In genomic region chrX:136874114-136874513, GRCh38 we compare ENCODE assay signal across 8 cellular contexts. TPM values are rescaled to one million over a fixed set of nuclear protein-coding genes. Genes with fewer than 3 reads are reported as not detected.
DNase-seq lines count a peak whose midpoint lies in the region; ATAC-seq and TF ChIP-seq lines count a peak whose summit lies in the region.
"Not testable (repeated sequence)": the region's sequence is repeated elsewhere in the genome, so short reads cannot be mapped to it uniquely, and the experiment has no call there.

No MANE protein-coding gene starts in this region.

- H2AK5ac ChIP-seq in H9 (ENCODE audit: insufficient read length, low read length): not testable (repeated sequence)

- H3K4ac ChIP-seq in H9 (ENCODE audit: low read depth, low read length): not testable (repeated sequence)

- H3T11ph ChIP-seq in H9 (ENCODE audit: low read length): not testable (repeated sequence)

- POLR2A ChIA-PET in CD4-positive, alpha-beta T cell (lab: Charles Lee); T-cell (lab: Charles Lee); activated CD4-positive, alpha-beta memory T cell treated with anti-CD3 and anti-CD28 coated beads for 36 hours (lab: Charles Lee); activated naive CD8-positive, alpha-beta T cell treated with anti-CD3 and anti-CD28 coated beads, Interleukin-2, amount 10 ng/mL, durations not matched to agents 7 days and 5 days (lab: Charles Lee): not testable (repeated sequence)

- H3K9me3 Mint-ChIP-seq in CD4-positive, alpha-beta T cell; T-cell; activated CD4-positive, alpha-beta memory T cell treated with anti-CD3 and anti-CD28 coated beads for 36 hours; activated T-helper 17 cell treated with anti-CD3 and anti-CD28 coated beads, Interleukin-2, amount 50 U/mL, for 72 hours; activated naive CD8-positive, alpha-beta T cell treated with anti-CD3 and anti-CD28 coated beads, Interleukin-2, amount 10 ng/mL, durations not matched to agents 7 days and 5 days; neural crest cell: not testable (repeated sequence)
- H3K9me3 Mint-ChIP-seq in H9 (peaks cover 52 to 59% of the 10 kb centered on the region in 2 experiments), endodermal cell (peaks cover 53% of the 10 kb centered on the region)

- not testable (repeated sequence) for H3K23ac ChIP-seq in H9 (ENCODE audit: insufficient read length, low read depth, low read length)

- not testable (repeated sequence) for H3K27me3 ChIP-seq in CD4-positive, alpha-beta T cell (ENCODE audit: control insufficient read depth, insufficient read depth, low read length); H9 (ENCODE audit: insufficient read depth, low read length); endodermal cell (ENCODE audit: control insufficient read depth, insufficient read depth, low read length, poor library complexity, severe bottlenecking)

- H3K9me3 ChIP-seq in CD4-positive, alpha-beta T cell (ENCODE audit: control insufficient read depth, low read length); H9 (ENCODE audit: control insufficient read depth, low read depth, low read length); endodermal cell (ENCODE audit: control insufficient read depth, low read length): not testable (repeated sequence)

- H3K27ac ChIP-seq in CD4-positive, alpha-beta T cell (ENCODE audit: low read depth, low read length); H9 (ENCODE audit: insufficient read length, low read depth, low read length); endodermal cell (ENCODE audit: low read depth, low read length): not testable (repeated sequence)

- H4K20me1 ChIP-seq in H9 (ENCODE audit: control insufficient read depth, insufficient read depth, insufficient read length): not testable (repeated sequence)

- not testable (repeated sequence) for H3K79me1 ChIP-seq in H9 (ENCODE audit: insufficient read depth, low read depth, low read length, poor library complexity, severe bottlenecking)

- not testable (repeated sequence) for H3K4me3 Mint-ChIP-seq in CD4-positive, alpha-beta T cell; H9; T-cell; activated CD4-positive, alpha-beta memory T cell treated with anti-CD3 and anti-CD28 coated beads for 36 hours; activated naive CD8-positive, alpha-beta T cell treated with anti-CD3 and anti-CD28 coated beads, Interleukin-2, amount 10 ng/mL, durations not matched to agents 7 days and 5 days; endodermal cell
- peak overlapping the region; percentile 13 for H3K4me3 Mint-ChIP-seq in activated T-helper 17 cell treated with anti-CD3 and anti-CD28 coated beads, Interleukin-2, amount 50 U/mL, for 72 hours
- H3K4me3 Mint-ChIP-seq in neural crest cell: peak overlapping the region; percentile 21

- ATAC-seq in CD4-positive, alpha-beta T cell (ENCODE audit: poor library complexity); T-cell (replicated peaks in 1 of 4); activated T-helper 17 cell treated with anti-CD3 and anti-CD28 coated beads, Interleukin-2, amount 50 U/mL, for 72 hours (replicated peaks); activated naive CD8-positive, alpha-beta T cell treated with anti-CD3 and anti-CD28 coated beads, Interleukin-2, amount 10 ng/mL, durations not matched to agents 7 days and 5 days (ENCODE audit: low read depth): not testable (repeated sequence)

- TF ChIP-seq CTCF in CD4-positive, alpha-beta T cell (IDR thresholded peaks at IDR 0.05); H9 (conservative IDR thresholded peaks at IDR 0.05); endodermal cell (conservative IDR thresholded peaks at IDR 0.05); neural crest cell (conservative IDR thresholded peaks at IDR 0.05): not testable (repeated sequence)

- not testable (repeated sequence) for H2BK20ac ChIP-seq in H9 (ENCODE audit: low read depth, low read length, poor library complexity, severe bottlenecking)

- H4K91ac ChIP-seq in H9 (ENCODE audit: insufficient read length, low read depth, low read length): not testable (repeated sequence)

- intact Hi-C loops in CD4-positive, alpha-beta T cell (cut with DNase I, micrococcal nuclease): loop anchor here in 1 of 2 experiments (10.0 kb wide), 1 partner anchor 109 kb away; no protein-coding TSS in a partner anchor
- intact Hi-C loops in activated CD4-positive, alpha-beta memory T cell treated with anti-CD3 and anti-CD28 coated beads for 36 hours (cut with micrococcal nuclease): not testable (repeated sequence)

- H3K36me3 Mint-ChIP-seq in CD4-positive, alpha-beta T cell (ENCODE audit: low read depth): peaks cover 92% of the 10 kb centered on the region
- peaks cover 62 to 87% (median 87%) of the 10 kb centered on the region in 3 experiments for H3K36me3 Mint-ChIP-seq in H9 (ENCODE audit: insufficient read depth in 1 of 3, low read depth in 3 of 3)
- peaks cover 34% of the 10 kb centered on the region for H3K36me3 Mint-ChIP-seq in T-cell
- H3K36me3 Mint-ChIP-seq in activated CD4-positive, alpha-beta memory T cell treated with anti-CD3 and anti-CD28 coated beads for 36 hours: peaks cover 72% of the 10 kb centered on the region
- H3K36me3 Mint-ChIP-seq in activated T-helper 17 cell treated with anti-CD3 and anti-CD28 coated beads, Interleukin-2, amount 50 U/mL, for 72 hours (ENCODE audit: low read depth): peaks cover 98% of the 10 kb centered on the region
- H3K36me3 Mint-ChIP-seq in activated naive CD8-positive, alpha-beta T cell treated with anti-CD3 and anti-CD28 coated beads, Interleukin-2, amount 10 ng/mL, durations not matched to agents 7 days and 5 days: peaks cover 32% of the 10 kb centered on the region
- peaks cover 81% of the 10 kb centered on the region for H3K36me3 Mint-ChIP-seq in endodermal cell (ENCODE audit: low read depth)
- H3K36me3 Mint-ChIP-seq in neural crest cell (ENCODE audit: low read depth): peaks cover 53% of the 10 kb centered on the region

- H4K8ac ChIP-seq in H9 (replicated peaks; ENCODE audit: insufficient read length, low read depth, low read length): not testable (repeated sequence)

- not testable (repeated sequence) for H3K27me3 Mint-ChIP-seq in CD4-positive, alpha-beta T cell; H9 (ENCODE audit: low read depth); T-cell; activated CD4-positive, alpha-beta memory T cell treated with anti-CD3 and anti-CD28 coated beads for 36 hours; activated T-helper 17 cell treated with anti-CD3 and anti-CD28 coated beads, Interleukin-2, amount 50 U/mL, for 72 hours; activated naive CD8-positive, alpha-beta T cell treated with anti-CD3 and anti-CD28 coated beads, Interleukin-2, amount 10 ng/mL, durations not matched to agents 7 days and 5 days; endodermal cell (ENCODE audit: insufficient read depth); neural crest cell (ENCODE audit: low read depth)

- not testable (repeated sequence) for H2BK12ac ChIP-seq in H9 (ENCODE audit: insufficient read length, low read depth, low read length)

- H3K4me1 ChIP-seq in H9 (ENCODE audit: insufficient read depth, low read length); endodermal cell (ENCODE audit: control insufficient read depth, insufficient read depth, low read length): not testable (repeated sequence)

- not testable (repeated sequence) for DNase-seq in CD4-positive, alpha-beta T cell; H9; T-cell; activated CD4-positive, alpha-beta memory T cell treated with anti-CD3 and anti-CD28 coated beads for 36 hours; activated naive CD8-positive, alpha-beta T cell treated with anti-CD3 and anti-CD28 coated beads, Interleukin-2, amount 10 ng/mL, durations not matched to agents 7 days and 5 days; endodermal cell; neural crest cell (ENCODE audit: low read depth, low spot score)

- not testable (repeated sequence) for H3K56ac ChIP-seq in H9 (ENCODE audit: insufficient read length, low read depth, low read length)

- not testable (repeated sequence) for H3K79me2 ChIP-seq in H9 (ENCODE audit: insufficient read depth, low read length)

- CTCF ChIA-PET in CD4-positive, alpha-beta T cell (lab: Charles Lee); T-cell (lab: Charles Lee); activated CD4-positive, alpha-beta memory T cell treated with anti-CD3 and anti-CD28 coated beads for 36 hours (lab: Charles Lee): not testable (repeated sequence)

- H2BK120ac ChIP-seq in H9 (ENCODE audit: low read depth, low read length, poor library complexity, severe bottlenecking): not testable (repeated sequence)

- H3K18ac ChIP-seq in H9 (ENCODE audit: insufficient read length, low read depth, low read length): not testable (repeated sequence)

- H3K4me2 ChIP-seq in H9 (ENCODE audit: insufficient read depth, insufficient read length, low read length): not testable (repeated sequence)

- H3K4me3 ChIP-seq in endodermal cell (ENCODE audit: low read length): not testable (repeated sequence)

- H2BK15ac ChIP-seq in H9 (ENCODE audit: low read depth, low read length): not testable (repeated sequence)

- not testable (repeated sequence) for H4K5ac ChIP-seq in H9 (ENCODE audit: insufficient read length, low read depth, low read length)

- not testable (repeated sequence) for H2BK5ac ChIP-seq in H9 (ENCODE audit: insufficient read length, low read length)

- peaks cover 42% of the 10 kb centered on the region for H3K4me1 Mint-ChIP-seq in CD4-positive, alpha-beta T cell (ENCODE audit: low read depth)
- H3K4me1 Mint-ChIP-seq in H9 (peaks cover 0 to 15% of the 10 kb centered on the region in 2 experiments; a peak in 3 of 4 replicates), T-cell (peaks cover 38 to 58% (median 43%) of the 10 kb centered on the region in 3 donors), neural crest cell (peaks cover 33% of the 10 kb centered on the region)
- peaks cover 47% of the 10 kb centered on the region for H3K4me1 Mint-ChIP-seq in activated CD4-positive, alpha-beta memory T cell treated with anti-CD3 and anti-CD28 coated beads for 36 hours (ENCODE audit: low read depth)
- H3K4me1 Mint-ChIP-seq in activated T-helper 17 cell treated with anti-CD3 and anti-CD28 coated beads, Interleukin-2, amount 50 U/mL, for 72 hours; endodermal cell: not testable (repeated sequence)
- H3K4me1 Mint-ChIP-seq in activated naive CD8-positive, alpha-beta T cell treated with anti-CD3 and anti-CD28 coated beads, Interleukin-2, amount 10 ng/mL, durations not matched to agents 7 days and 5 days: peaks cover 20% of the 10 kb centered on the region

- H3K9ac ChIP-seq in H9 (ENCODE audit: extremely low read depth, insufficient read length, low read length); endodermal cell (ENCODE audit: extremely low read depth, low read length, poor library complexity, severe bottlenecking): not testable (repeated sequence)

- no CpG with 5 or more reads among the region's 15 CpGs for WGBS in H9 (ENCODE audit: extremely low coverage, insufficient read length, low lambda C conversion rate)
- WGBS in endodermal cell (ENCODE audit: insufficient coverage in 1 of 2, insufficient read length in 1 of 2), 2 experiments: 92% methylated on average over 10 of the region's 15 CpGs; no CpG with 5 or more reads in 1 of the 2 experiments

- H2AFZ ChIP-seq in H9 (ENCODE audit: low read length): not testable (repeated sequence)

- peak overlapping the region; percentile 42 for H3K27ac Mint-ChIP-seq in CD4-positive, alpha-beta T cell
- peak overlapping the region in 2 of 3 experiments; percentile 42 to 85; a peak in 3 of 7 replicates for H3K27ac Mint-ChIP-seq in H9
- peak overlapping the region; percentile 8 to 52 for H3K27ac Mint-ChIP-seq in T-cell
- peak overlapping the region; percentile 62 for H3K27ac Mint-ChIP-seq in activated CD4-positive, alpha-beta memory T cell treated with anti-CD3 and anti-CD28 coated beads for 36 hours
- H3K27ac Mint-ChIP-seq in activated T-helper 17 cell treated with anti-CD3 and anti-CD28 coated beads, Interleukin-2, amount 50 U/mL, for 72 hours; neural crest cell (ENCODE audit: unreplicated experiment): not testable (repeated sequence)
- H3K27ac Mint-ChIP-seq in activated naive CD8-positive, alpha-beta T cell treated with anti-CD3 and anti-CD28 coated beads, Interleukin-2, amount 10 ng/mL, durations not matched to agents 7 days and 5 days: peak overlapping the region; percentile 31
- H3K27ac Mint-ChIP-seq in endodermal cell: peak overlapping the region; percentile 36

- H3K36me3 ChIP-seq in endodermal cell (ENCODE audit: control insufficient read depth, insufficient read depth, low read length): peaks cover 74% of the 10 kb centered on the region

- H3K14ac ChIP-seq in H9 (ENCODE audit: insufficient read depth, low read length): not testable (repeated sequence)

- not testable (repeated sequence) for H3K23me2 ChIP-seq in H9 (ENCODE audit: insufficient read length, low read depth, low read length, poor library complexity, severe bottlenecking)

RNA-seq across cellular contexts. Expression of gene RBMX, which starts 6.4 kb away (rescaled TPM):
- 100 to 1,000 TPM; 310 to 317 TPM for total RNA-seq in CD4-positive, alpha-beta T cell
- total RNA-seq in H9 (2021) (409 and 414 TPM in 2 replicates), T-cell (100 to 1,000 TPM; 203 to 281 (median 209) TPM), endodermal cell (100 to 1,000 TPM; 380 to 396 TPM), neural crest cell (532 and 541 TPM in 2 replicates)
- 100 to 1,000 TPM; 269 to 271 TPM for total RNA-seq in activated CD4-positive, alpha-beta memory T cell treated with anti-CD3 and anti-CD28 coated beads for 36 hours
- total RNA-seq in activated T-helper 17 cell treated with anti-CD3 and anti-CD28 coated beads, Interleukin-2, amount 50 U/mL, for 72 hours: 100 to 1,000 TPM; 214 to 247 TPM
- total RNA-seq in activated naive CD8-positive, alpha-beta T cell treated with anti-CD3 and anti-CD28 coated beads, Interleukin-2, amount 10 ng/mL, durations not matched to agents 7 days and 5 days: 100 to 1,000 TPM; 252 to 260 TPM
- polyA plus RNA-seq in endodermal cell (2013, experiment 1 of 2): 526 TPM
- 480 TPM for polyA plus RNA-seq in endodermal cell (2013, experiment 2 of 2)
